ENCODE assay signal across 1 cellular context in the genomic region with DNA sequence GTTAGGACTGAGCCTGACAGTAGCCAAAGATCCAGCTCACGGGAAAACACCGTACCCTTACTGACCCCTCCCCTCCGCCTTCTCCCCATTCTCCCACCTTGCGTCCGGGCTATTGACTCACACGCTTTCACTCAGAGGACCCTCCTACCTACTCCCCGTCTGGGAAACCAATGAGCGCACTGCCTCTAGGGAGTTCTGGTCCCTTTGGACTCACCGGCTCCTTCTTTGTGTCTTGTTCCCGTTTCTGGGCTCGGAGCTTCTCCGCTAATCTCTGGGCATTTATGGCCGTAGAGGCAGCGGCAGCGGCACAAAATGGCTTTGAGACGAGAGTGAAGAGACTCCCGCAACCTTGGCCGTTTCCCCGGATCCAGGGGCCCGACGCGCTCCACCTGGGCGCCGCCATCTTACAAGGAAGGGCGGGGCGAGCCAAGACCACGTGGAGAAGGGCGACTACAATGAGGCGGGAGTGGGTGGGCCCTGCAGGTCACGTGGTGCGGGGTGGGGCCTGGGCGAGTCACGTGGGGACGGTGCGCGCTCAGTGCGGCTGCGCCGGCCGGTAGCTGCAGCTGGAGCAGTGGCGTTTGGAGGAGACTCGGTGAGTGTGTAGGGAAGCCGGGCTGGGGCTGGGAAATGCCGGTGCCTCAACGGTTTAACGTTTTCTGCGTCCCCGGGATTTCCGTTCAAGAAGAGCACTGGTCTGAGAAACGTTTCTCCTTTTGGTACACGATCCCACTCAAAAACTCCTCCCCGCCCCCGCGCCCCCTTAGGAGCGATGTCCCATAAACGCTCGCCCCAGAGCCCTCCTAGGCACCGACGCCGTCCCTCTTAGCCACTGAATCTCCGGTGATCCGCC.
TF ChIP-seq lines count a peak whose summit lies in the region.

Gene FAM118B (plus strand): TSS at position 547 of the 853 bp plus-strand sequence. CDS start 23,220 bp downstream, outside the sequence.
Gene RPUSD4 (minus strand): TSS at position 415 of the 853 bp plus-strand sequence. CDS start 12 bp downstream, at position 403.

TF ChIP-seq in K562, 482 proteins besides CTCF, POLR2A, EP300 and RAD21 (continued from another document and continues in another):
- TF ChIP-seq E2F5 (CRISPR knock-in tag; IDR thresholded peaks at IDR 0.05) (no peak), ZNF282 (CRISPR knock-in tag; IDR thresholded peaks at IDR 0.05) (no peak), U2AF2 (optimal IDR thresholded peaks at IDR 0.05; ENCODE audit: low read depth, low read length) (no peak), TEAD4 (IDR thresholded peaks at IDR 0.05; ENCODE audit: low read length) (no peak), TEAD4 (CRISPR knock-in tag; IDR thresholded peaks at IDR 0.05; ENCODE audit: borderline replicate concordance) (no peak), DDX20 (tag; IDR thresholded peaks at IDR 0.05; ENCODE audit: low read depth) (no peak), SPI1 (IDR thresholded peaks at IDR 0.05; ENCODE audit: borderline replicate concordance, low read depth, low read length) (no peak), KAT2B (IDR thresholded peaks at IDR 0.05; ENCODE audit: low read depth, low read length) (no peak), NFYB (IDR thresholded peaks at IDR 0.05; ENCODE audit: extremely low read depth, insufficient read length) (no peak), IFI16 (CRISPR knock-in tag; IDR thresholded peaks at IDR 0.05) (no peak), NR2F6 (CRISPR knock-in tag; IDR thresholded peaks at IDR 0.05) (no peak), MXI1 (IDR thresholded peaks at IDR 0.05; ENCODE audit: low read depth, low read length) (peak; percentile 96), CBX3 (IDR thresholded peaks at IDR 0.05; ENCODE audit: borderline replicate concordance in 1 of 2, low read length in 2 of 2) (no peak; a peak in 1 of 3 replicates), KDM2B (CRISPR knock-in tag; IDR thresholded peaks at IDR 0.05) (no peak), MECOM (CRISPR knock-in tag; IDR thresholded peaks at IDR 0.05) (no peak), ZFP30 (CRISPR knock-in tag; IDR thresholded peaks at IDR 0.05; ENCODE audit: borderline replicate concordance) (no peak), GTF2A2 (tag; IDR thresholded peaks at IDR 0.05) (no peak), BCOR (IDR thresholded peaks at IDR 0.05) (no peak), KAT7 (CRISPR knock-in tag; IDR thresholded peaks at IDR 0.05; ENCODE audit: borderline replicate concordance) (no peak; the same call in 1 of the 2 replicates), TARDBP (IDR thresholded peaks at IDR 0.05) (no peak), NCOA1 (IDR thresholded peaks at IDR 0.05; ENCODE audit: low read depth) (no peak), EGR1 (conservative IDR thresholded peaks at IDR 0.05) (peak; percentile 86), GTF2E2 (tag; IDR thresholded peaks at IDR 0.05) (no peak), ZC3H11A (IDR thresholded peaks at IDR 0.05; ENCODE audit: low read depth, low read length) (no peak), NR3C1 (CRISPR knock-in tag; IDR thresholded peaks at IDR 0.05) (no peak), ZC3H8 (IDR thresholded peaks at IDR 0.05) (no peak), SRSF7 (optimal IDR thresholded peaks at IDR 0.05; ENCODE audit: low read depth, low read length) (no peak), NRF1 (conservative IDR thresholded peaks at IDR 0.05 in 1 of 2, IDR thresholded peaks at IDR 0.05 in 1 of 2) (peak; percentile 97 to 98), PRDM10 (IDR thresholded peaks at IDR 0.05; ENCODE audit: partially characterized antibody) (peak; percentile 8), ZNF3 (CRISPR knock-in tag; IDR thresholded peaks at IDR 0.05) (no peak), ILF3 (IDR thresholded peaks at IDR 0.05; ENCODE audit: borderline replicate concordance) (no peak), HDAC8 (tag; IDR thresholded peaks at IDR 0.05) (no peak), HNRNPUL1 (IDR thresholded peaks at IDR 0.05; ENCODE audit: low read length) (no peak), RERE (CRISPR knock-in tag; IDR thresholded peaks at IDR 0.05; ENCODE audit: borderline replicate concordance) (no peak), MCM5 (IDR thresholded peaks at IDR 0.05; ENCODE audit: low read depth) (no peak), TAL1 (IDR thresholded peaks at IDR 0.05) (no peak)
- TF ChIP-seq, protein P1, sequence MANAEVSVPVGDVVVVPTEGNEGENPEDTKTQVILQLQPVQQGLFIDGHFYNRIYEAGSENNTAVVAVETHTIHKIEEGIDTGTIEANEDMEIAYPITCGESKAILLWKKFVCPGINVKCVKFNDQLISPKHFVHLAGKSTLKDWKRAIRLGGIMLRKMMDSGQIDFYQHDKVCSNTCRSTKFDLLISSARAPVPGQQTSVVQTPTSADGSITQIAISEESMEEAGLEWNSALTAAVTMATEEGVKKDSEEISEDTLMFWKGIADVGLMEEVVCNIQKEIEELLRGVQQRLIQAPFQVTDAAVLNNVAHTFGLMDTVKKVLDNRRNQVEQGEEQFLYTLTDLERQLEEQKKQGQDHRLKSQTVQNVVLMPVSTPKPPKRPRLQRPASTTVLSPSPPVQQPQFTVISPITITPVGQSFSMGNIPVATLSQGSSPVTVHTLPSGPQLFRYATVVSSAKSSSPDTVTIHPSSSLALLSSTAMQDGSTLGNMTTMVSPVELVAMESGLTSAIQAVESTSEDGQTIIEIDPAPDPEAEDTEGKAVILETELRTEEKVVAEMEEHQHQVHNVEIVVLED (CRISPR knock-in tag; IDR thresholded peaks at IDR 0.05), result peak; percentile 8; the same call in 1 of the 2 replicates
- TF ChIP-seq, protein P2, sequence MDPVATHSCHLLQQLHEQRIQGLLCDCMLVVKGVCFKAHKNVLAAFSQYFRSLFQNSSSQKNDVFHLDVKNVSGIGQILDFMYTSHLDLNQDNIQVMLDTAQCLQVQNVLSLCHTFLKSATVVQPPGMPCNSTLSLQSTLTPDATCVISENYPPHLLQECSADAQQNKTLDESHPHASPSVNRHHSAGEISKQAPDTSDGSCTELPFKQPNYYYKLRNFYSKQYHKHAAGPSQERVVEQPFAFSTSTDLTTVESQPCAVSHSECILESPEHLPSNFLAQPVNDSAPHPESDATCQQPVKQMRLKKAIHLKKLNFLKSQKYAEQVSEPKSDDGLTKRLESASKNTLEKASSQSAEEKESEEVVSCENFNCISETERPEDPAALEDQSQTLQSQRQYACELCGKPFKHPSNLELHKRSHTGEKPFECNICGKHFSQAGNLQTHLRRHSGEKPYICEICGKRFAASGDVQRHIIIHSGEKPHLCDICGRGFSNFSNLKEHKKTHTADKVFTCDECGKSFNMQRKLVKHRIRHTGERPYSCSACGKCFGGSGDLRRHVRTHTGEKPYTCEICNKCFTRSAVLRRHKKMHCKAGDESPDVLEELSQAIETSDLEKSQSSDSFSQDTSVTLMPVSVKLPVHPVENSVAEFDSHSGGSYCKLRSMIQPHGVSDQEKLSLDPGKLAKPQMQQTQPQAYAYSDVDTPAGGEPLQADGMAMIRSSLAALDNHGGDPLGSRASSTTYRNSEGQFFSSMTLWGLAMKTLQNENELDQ (CRISPR knock-in tag; IDR thresholded peaks at IDR 0.05; ENCODE audit: borderline replicate concordance), result no peak
- TF ChIP-seq, protein P3, sequence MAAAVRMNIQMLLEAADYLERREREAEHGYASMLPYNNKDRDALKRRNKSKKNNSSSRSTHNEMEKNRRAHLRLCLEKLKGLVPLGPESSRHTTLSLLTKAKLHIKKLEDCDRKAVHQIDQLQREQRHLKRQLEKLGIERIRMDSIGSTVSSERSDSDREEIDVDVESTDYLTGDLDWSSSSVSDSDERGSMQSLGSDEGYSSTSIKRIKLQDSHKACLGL (CRISPR knock-in tag; IDR thresholded peaks at IDR 0.05; ENCODE audit: borderline replicate concordance, poor library complexity, severe bottlenecking), result peak; percentile 96
- TF ChIP-seq, protein P4, sequence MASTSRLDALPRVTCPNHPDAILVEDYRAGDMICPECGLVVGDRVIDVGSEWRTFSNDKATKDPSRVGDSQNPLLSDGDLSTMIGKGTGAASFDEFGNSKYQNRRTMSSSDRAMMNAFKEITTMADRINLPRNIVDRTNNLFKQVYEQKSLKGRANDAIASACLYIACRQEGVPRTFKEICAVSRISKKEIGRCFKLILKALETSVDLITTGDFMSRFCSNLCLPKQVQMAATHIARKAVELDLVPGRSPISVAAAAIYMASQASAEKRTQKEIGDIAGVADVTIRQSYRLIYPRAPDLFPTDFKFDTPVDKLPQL (IDR thresholded peaks at IDR 0.05; ENCODE audit: extremely low read depth, insufficient read length), result no peak
- TF ChIP-seq, protein P5, sequence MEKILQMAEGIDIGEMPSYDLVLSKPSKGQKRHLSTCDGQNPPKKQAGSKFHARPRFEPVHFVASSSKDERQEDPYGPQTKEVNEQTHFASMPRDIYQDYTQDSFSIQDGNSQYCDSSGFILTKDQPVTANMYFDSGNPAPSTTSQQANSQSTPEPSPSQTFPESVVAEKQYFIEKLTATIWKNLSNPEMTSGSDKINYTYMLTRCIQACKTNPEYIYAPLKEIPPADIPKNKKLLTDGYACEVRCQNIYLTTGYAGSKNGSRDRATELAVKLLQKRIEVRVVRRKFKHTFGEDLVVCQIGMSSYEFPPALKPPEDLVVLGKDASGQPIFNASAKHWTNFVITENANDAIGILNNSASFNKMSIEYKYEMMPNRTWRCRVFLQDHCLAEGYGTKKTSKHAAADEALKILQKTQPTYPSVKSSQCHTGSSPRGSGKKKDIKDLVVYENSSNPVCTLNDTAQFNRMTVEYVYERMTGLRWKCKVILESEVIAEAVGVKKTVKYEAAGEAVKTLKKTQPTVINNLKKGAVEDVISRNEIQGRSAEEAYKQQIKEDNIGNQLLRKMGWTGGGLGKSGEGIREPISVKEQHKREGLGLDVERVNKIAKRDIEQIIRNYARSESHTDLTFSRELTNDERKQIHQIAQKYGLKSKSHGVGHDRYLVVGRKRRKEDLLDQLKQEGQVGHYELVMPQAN (IDR thresholded peaks at IDR 0.05; ENCODE audit: borderline replicate concordance), result peak; percentile 99; the same call in 1 of the 2 replicates
